ENCODE assay signal across 15 cellular contexts in the genomic region with DNA sequence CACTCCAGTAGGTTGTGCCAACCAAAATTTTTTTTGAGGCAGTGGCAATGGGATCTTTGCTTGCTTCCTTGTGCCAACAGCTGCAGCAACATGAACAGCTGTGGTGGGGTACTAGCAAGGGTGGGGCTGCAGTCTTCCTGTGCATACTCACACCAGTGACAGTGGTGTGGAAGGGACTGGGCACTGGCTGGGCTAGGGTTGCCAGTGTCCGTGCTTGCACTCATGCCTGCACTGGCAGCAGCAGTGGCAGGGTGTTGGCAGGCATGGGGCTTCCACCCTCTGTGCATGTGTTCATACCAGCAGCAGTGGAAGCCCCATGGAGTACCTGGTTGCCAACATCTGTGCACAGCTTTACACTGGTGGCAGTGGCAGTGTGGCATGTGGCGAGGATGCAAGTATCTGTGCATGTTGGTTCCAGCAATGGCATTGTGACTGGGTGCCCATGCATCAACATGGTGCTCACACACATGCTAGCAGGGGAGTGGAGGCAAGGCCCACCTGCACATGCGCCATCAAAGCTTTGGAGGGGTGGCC.
A peak's percentile ranks its signal among the peaks of the same experiment; 100 is the strongest.
DNase-seq lines count a peak whose midpoint lies in the region; ATAC-seq and TF ChIP-seq lines count a peak whose summit lies in the region.
"Had no signal": no experiment of that assay in that cellular context is flagged by ENCODE, and none has a peak within 500 bp of the region (broad histone marks: within the 10 kb centered on the region; RNA-seq: fewer than 3 reads in every experiment).

No MANE protein-coding gene starts in this region.

- POLR2A ChIA-PET in MCF 10A (lab: Yijun Ruan, JAX): no interaction called here

- H3K27ac Mint-ChIP-seq in type B pancreatic cell: no peak overlapping the region
- no peak overlapping the region for H3K27ac Mint-ChIP-seq in MCF 10A (ENCODE audit: low read depth, unreplicated experiment)
- H3K27ac Mint-ChIP-seq: CD14-positive monocyte; CD8-positive, alpha-beta T cell; H9 had no signal

- H3K4me1 Mint-ChIP-seq in type B pancreatic cell (ENCODE audit: unreplicated experiment): no peaks in the 10 kb centered on the region
- no peaks in the 10 kb centered on the region for H3K4me1 Mint-ChIP-seq in MCF 10A (ENCODE audit: insufficient read depth, unreplicated experiment)
- H3K4me1 Mint-ChIP-seq: CD14-positive monocyte, H9 had no signal

- H3K9me3 Mint-ChIP-seq in type B pancreatic cell (no peaks in the 10 kb centered on the region), MCF 10A (ENCODE audit: unreplicated experiment) (no peaks in the 10 kb centered on the region)

- CTCF ChIA-PET in MCF 10A (lab: Yijun Ruan, JAX): interaction anchor here (0.6 kb wide), 1 partner anchor 14 kb away, joined by 4 read pairs; no protein-coding TSS in a partner anchor

- no peak for TF ChIP-seq POLR2A in GM18505 (IDR thresholded peaks at IDR 0.05; ENCODE audit: borderline replicate concordance, extremely low read depth, insufficient read depth, insufficient read length)

- H3K36me3 Mint-ChIP-seq in type B pancreatic cell (no peaks in the 10 kb centered on the region), MCF 10A (ENCODE audit: insufficient read depth, unreplicated experiment) (peaks cover 5% of the 10 kb centered on the region)
- H3K36me3 Mint-ChIP-seq: CD14-positive monocyte; CD8-positive, alpha-beta T cell had no signal

- BruUV-seq in MCF 10A (replicated peaks; lab: Mats Ljungman, UMichigan): no TSS peak

- peak; percentile 32 for ATAC-seq in sciatic nerve
- ATAC-seq in GM18505 (IDR thresholded peaks at IDR 0.05; ENCODE audit: unreplicated experiment): no peak
- ATAC-seq in GM19467 (IDR thresholded peaks at IDR 0.05; ENCODE audit: unreplicated experiment): no peak
- ATAC-seq: A549; CD8-positive, alpha-beta T cell had no signal

- no peak for TF ChIP-seq CTCF in type B pancreatic cell (conservative IDR thresholded peaks at IDR 0.05)
- no peak for TF ChIP-seq CTCF in MCF 10A (IDR thresholded peaks at IDR 0.05; ENCODE audit: unreplicated experiment)

- no peaks in the 10 kb centered on the region for H3K27me3 Mint-ChIP-seq in type B pancreatic cell
- H3K27me3 Mint-ChIP-seq in MCF 10A (ENCODE audit: insufficient read depth, unreplicated experiment): no peaks in the 10 kb centered on the region

- peak; percentile 0 for DNase-seq in activated gamma-delta T cell (lab: John Stamatoyannopoulos, UW)
- no peak for DNase-seq in activated gamma-delta T cell treated with Interleukin-2 at 50 U/mL for 16 hours
- DNase-seq in sciatic nerve (ENCODE audit: low spot score): no peak
- DNase-seq in type B pancreatic cell (ENCODE audit: extremely low spot score, unreplicated experiment): peak; percentile 52
- no peak for DNase-seq in MCF 10A (ENCODE audit: unreplicated experiment)
- DNase-seq: Calu3, DMS 273 treated with DMSO at 0.1 percent for 48 hours, GOT3, H9, IMR-90 had no signal

- H3K4me3 Mint-ChIP-seq in type B pancreatic cell (no peak overlapping the region), MCF 10A (ENCODE audit: unreplicated experiment) (no peak overlapping the region)
- H3K4me3 Mint-ChIP-seq: CD14-positive monocyte; CD8-positive, alpha-beta T cell; H9 had no signal

- intact Hi-C loops in sciatic nerve (cut with DNase I): no loop called here
- intact Hi-C loops in MCF 10A (cut with micrococcal nuclease): no loop called here

Comparison
In these comparisons a context has a peak if more than half of its experiments do, and no peak if none do; other contexts are left out.
1. DNase-seq: peak in activated gamma-delta T cell (single experiment) and type B pancreatic cell (single experiment); none in activated gamma-delta T cell treated with Interleukin-2 at 50 U/mL for 16 hours (single experiment), sciatic nerve (single experiment) and MCF 10A (single experiment).